In the genomic region with DNA sequence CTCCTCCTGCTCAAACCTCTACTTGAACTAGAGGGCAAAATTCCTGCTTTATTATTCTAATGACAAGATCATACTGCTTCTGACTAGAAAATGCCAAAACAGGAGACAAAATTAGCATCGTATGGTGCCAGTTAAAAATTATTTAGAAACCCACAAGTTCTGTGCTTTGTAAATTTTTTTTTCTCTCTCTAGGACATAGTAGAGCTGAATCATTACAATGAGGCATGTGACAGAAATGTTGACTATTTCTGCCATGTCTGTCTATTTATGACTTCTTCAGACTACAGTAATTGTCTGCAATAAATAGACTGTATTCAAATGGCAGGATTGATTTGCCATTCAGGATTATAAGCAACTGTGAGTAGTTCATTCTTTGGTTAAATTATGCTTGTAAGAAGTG, we compare ENCODE assay signal across 1 cellular context.
TF ChIP-seq lines count a peak whose summit lies in the region.

No MANE protein-coding gene starts in this region.

TF ChIP-seq in IMR-90, 13 proteins besides CTCF, POLR2A, EP300 and RAD21:
- TF ChIP-seq FOS (IDR thresholded peaks at IDR 0.05; ENCODE audit: low read depth, low read length) (0 out of 2 replicates have a peak, but pooled peaks have one; percentile 6), BHLHE40 (IDR thresholded peaks at IDR 0.05; ENCODE audit: low read depth, low read length) (no peak), MAFK (IDR thresholded peaks at IDR 0.05; ENCODE audit: low read depth, low read length) (no peak), CHD1 (IDR thresholded peaks at IDR 0.05; ENCODE audit: low read depth, low read length) (no peak), MXI1 (IDR thresholded peaks at IDR 0.05; ENCODE audit: borderline replicate concordance, low read depth, low read length) (no peak), RCOR1 (IDR thresholded peaks at IDR 0.05; ENCODE audit: insufficient replicate concordance, low read length) (no peak), NFE2L2 (IDR thresholded peaks at IDR 0.05; ENCODE audit: low read depth, low read length) (no peak)
- TF ChIP-seq, protein P1, sequence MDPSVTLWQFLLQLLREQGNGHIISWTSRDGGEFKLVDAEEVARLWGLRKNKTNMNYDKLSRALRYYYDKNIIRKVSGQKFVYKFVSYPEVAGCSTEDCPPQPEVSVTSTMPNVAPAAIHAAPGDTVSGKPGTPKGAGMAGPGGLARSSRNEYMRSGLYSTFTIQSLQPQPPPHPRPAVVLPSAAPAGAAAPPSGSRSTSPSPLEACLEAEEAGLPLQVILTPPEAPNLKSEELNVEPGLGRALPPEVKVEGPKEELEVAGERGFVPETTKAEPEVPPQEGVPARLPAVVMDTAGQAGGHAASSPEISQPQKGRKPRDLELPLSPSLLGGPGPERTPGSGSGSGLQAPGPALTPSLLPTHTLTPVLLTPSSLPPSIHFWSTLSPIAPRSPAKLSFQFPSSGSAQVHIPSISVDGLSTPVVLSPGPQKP (IDR thresholded peaks at IDR 0.05; ENCODE audit: borderline replicate concordance, low read depth, low read length), result no peak
- TF ChIP-seq, protein P2, sequence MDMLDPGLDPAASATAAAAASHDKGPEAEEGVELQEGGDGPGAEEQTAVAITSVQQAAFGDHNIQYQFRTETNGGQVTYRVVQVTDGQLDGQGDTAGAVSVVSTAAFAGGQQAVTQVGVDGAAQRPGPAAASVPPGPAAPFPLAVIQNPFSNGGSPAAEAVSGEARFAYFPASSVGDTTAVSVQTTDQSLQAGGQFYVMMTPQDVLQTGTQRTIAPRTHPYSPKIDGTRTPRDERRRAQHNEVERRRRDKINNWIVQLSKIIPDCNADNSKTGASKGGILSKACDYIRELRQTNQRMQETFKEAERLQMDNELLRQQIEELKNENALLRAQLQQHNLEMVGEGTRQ (IDR thresholded peaks at IDR 0.05; ENCODE audit: low read depth, low read length), result peak; percentile 30; the same call in 1 of the 2 replicates
